Comparison of ENCODE assay signal across 1 cellular context in genomic region chr2:96116424-96116878, GRCh38.
A peak's percentile ranks its signal among the peaks of the same experiment; 100 is the strongest.
TF ChIP-seq lines count a peak whose summit lies in the region.

Gene ADRA2B (minus strand): TSS chr2:96116571. CDS start chr2:96116149, 422 bp downstream.

TF ChIP-seq in WTC11, 78 proteins besides CTCF, POLR2A, EP300 and RAD21 (continued from another document):
- peak; percentile 68; the same call in 1 of the 2 replicates for TF ChIP-seq ZBTB43 (CRISPR knock-in tag; IDR thresholded peaks at IDR 0.05)
- TF ChIP-seq ZBTB21 (CRISPR knock-in tag; IDR thresholded peaks at IDR 0.05; ENCODE audit: borderline replicate concordance), result no peak
- TF ChIP-seq NFYB (CRISPR knock-in tag; conservative IDR thresholded peaks at IDR 0.05; ENCODE audit: low read depth), result no peak
- TF ChIP-seq ZMAT4 (CRISPR knock-in tag; IDR thresholded peaks at IDR 0.05), result no peak
- TF ChIP-seq KAT7 (CRISPR knock-in tag; IDR thresholded peaks at IDR 0.05; ENCODE audit: borderline replicate concordance), result 0 out of 2 replicates have a peak, but pooled peaks have one; percentile 60
- no peak for TF ChIP-seq ATF6 (CRISPR knock-in tag; IDR thresholded peaks at IDR 0.05)
- TF ChIP-seq ETV6 (CRISPR knock-in tag; IDR thresholded peaks at IDR 0.05), result 0 out of 2 replicates have a peak, but pooled peaks have one; percentile 12
- TF ChIP-seq MAX (CRISPR knock-in tag; IDR thresholded peaks at IDR 0.05), result 0 out of 2 replicates have a peak, but pooled peaks have one; percentile 43
- TF ChIP-seq JUN (CRISPR knock-in tag; IDR thresholded peaks at IDR 0.05), result no peak
- TF ChIP-seq ZNF121 (CRISPR knock-in tag; IDR thresholded peaks at IDR 0.05), result no peak
- TF ChIP-seq FOXP1 (CRISPR knock-in tag; IDR thresholded peaks at IDR 0.05; ENCODE audit: borderline replicate concordance), result peak; percentile 61
- TF ChIP-seq SMAD3 (CRISPR knock-in tag; IDR thresholded peaks at IDR 0.05; ENCODE audit: borderline replicate concordance), result no peak
- TF ChIP-seq SMAD4 (CRISPR knock-in tag; IDR thresholded peaks at IDR 0.05), result no peak
